Comparison of ENCODE assay signal across 22 cellular contexts in the genomic region with DNA sequence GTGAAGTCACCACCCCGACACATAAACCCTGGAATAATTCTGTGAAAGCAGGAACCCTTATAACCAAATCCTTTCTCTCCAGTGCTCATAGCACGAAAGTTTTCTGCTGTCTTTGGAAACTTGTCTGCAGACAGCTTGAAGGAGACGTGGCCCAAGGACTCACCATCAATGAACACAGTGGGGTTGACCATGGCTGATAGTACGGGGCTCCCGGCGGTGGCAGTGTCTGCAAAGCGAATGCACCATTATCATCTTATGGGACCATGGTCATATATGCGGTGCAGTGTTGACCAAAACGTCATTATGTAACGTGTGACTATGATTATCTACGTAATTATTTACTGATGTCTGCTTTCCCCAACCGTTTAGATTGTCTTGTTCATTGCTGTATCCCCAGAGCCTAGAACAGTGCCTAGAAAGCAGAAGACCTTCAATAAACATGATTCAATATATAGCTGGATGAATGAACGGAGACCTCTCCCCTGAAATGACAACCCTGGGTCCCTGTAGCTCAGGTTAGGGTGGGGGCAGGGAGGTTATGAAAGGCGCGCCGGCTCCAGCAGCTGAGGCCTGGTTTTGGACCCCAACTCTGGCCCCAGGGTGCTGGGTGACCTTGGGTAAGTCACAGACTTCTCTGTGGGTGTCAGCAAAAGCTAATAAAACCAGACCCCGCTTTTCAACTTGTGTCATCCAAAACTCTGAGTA.
"Had no signal": no experiment of that assay in that cellular context is flagged by ENCODE, and none has a peak within 500 bp of the region (broad histone marks: within the 10 kb centered on the region; RNA-seq: fewer than 3 reads in every experiment).

No MANE protein-coding gene starts in this region.

- H3K4me1 ChIP-seq: heart left ventricle, left lung, right lobe of liver, upper lobe of left lung had no signal

- ATAC-seq: activated naive CD8-positive, alpha-beta T cell treated with anti-CD3 and anti-CD28 coated beads, Interleukin-2, amount 50 U/mL, for 24 hours; activated T-cell treated with anti-CD3 and anti-CD28 coated beads, Interleukin-2, amount 50 U/mL, for 4 hours; activated T-helper 17 cell treated with anti-CD3 and anti-CD28 coated beads, Interleukin-2, amount 50 U/mL, for 72 hours; esophagus mucosa; heart left ventricle; left lung; naive thymus-derived CD4-positive, alpha-beta T cell; right lobe of liver; stimulated activated effector memory CD8-positive, alpha-beta T cell treated with anti-CD3 and anti-CD28 coated beads, Interleukin-12 subunit alpha, Interleukin-12 subunit beta, amount 100 ng/mL, for 72 hours had no signal

- H3K27ac ChIP-seq: heart left ventricle, left lung, right lobe of liver, upper lobe of left lung had no signal

- H3K27me3 ChIP-seq: upper lobe of left lung had no signal

- H3K4me3 ChIP-seq: heart left ventricle, left lung, right lobe of liver, upper lobe of left lung had no signal

- H3K36me3 ChIP-seq: heart left ventricle, left lung, right lobe of liver, upper lobe of left lung had no signal

- DNase-seq: activated CD4-positive, alpha-beta memory T cell treated with anti-CD3 and anti-CD28 coated beads for 36 hours; activated CD4-positive, alpha-beta T cell treated with anti-CD3 and anti-CD28 coated beads, Interleukin-2, amount 10 ng/mL, durations not matched to agents 24 days and 14 days; activated naive CD8-positive, alpha-beta T cell treated with anti-CD3 and anti-CD28 coated beads, Interleukin-2, amount 50 U/mL, for 24 hours; activated T-cell treated with anti-CD3 and anti-CD28 coated beads, Interleukin-2, amount 50 U/mL, for 4 hours; amygdala; central memory CD4-positive, alpha-beta T cell; endodermal cell; foreskin fibroblast; heart left ventricle; hypothalamus; immature natural killer cell; kidney glomerular epithelial cell; left lung; naive thymus-derived CD4-positive, alpha-beta T cell; small intestine; stimulated activated CD4-positive, alpha-beta T cell treated with anti-CD3 and anti-CD28 coated beads, Interleukin-4, amount 100 ng/mL, for 24 hours; T-helper 2 cell; upper lobe of left lung had no signal

- H3K9me3 ChIP-seq: heart left ventricle, left lung, right lobe of liver, upper lobe of left lung had no signal
